Comparison of ENCODE assay signal across 1 cellular context in the genomic region with DNA sequence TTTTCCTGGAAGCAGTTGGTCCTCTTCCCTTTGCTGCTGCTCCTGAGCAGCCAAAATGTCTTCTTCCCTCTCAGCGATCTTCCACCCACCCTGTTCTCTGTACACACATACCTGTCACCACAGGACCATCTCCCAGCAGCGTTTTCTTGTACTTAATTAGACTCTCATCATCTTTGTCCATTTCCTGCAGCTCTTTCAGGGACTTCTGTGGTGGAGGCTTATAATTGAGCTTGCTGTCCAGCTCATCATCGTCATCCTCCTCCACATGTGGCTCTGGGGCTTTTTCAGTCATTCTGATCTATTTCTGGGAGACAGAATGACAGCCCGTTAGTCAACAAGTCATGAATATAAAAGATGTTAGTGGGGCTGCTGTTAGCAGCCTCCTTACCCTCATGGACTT.
TF ChIP-seq lines count a peak whose summit lies in the region.

No MANE protein-coding gene starts in this region.

TF ChIP-seq in GM12878, 131 proteins besides CTCF, POLR2A, EP300 and RAD21 (continued from another document and continues in another):
- TF ChIP-seq REST (IDR thresholded peaks at IDR 0.05; ENCODE audit: low read depth, low read length): 0 out of 2 replicates have a peak, but pooled peaks have one; percentile 27
- TF ChIP-seq, protein P1, sequence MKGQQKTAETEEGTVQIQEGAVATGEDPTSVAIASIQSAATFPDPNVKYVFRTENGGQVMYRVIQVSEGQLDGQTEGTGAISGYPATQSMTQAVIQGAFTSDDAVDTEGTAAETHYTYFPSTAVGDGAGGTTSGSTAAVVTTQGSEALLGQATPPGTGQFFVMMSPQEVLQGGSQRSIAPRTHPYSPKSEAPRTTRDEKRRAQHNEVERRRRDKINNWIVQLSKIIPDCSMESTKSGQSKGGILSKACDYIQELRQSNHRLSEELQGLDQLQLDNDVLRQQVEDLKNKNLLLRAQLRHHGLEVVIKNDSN (IDR thresholded peaks at IDR 0.05; ENCODE audit: borderline replicate concordance, extremely low read length, insufficient read depth, low read depth, low read length): no peak
- no peak for TF ChIP-seq RBBP5 (conservative IDR thresholded peaks at IDR 0.05)
- TF ChIP-seq GATAD2B (conservative IDR thresholded peaks at IDR 0.05; ENCODE audit: low read depth): no peak
- TF ChIP-seq ATF3 (IDR thresholded peaks at IDR 0.05; ENCODE audit: borderline replicate concordance, extremely low read depth, low read depth, low read length): no peak
- TF ChIP-seq FOS (IDR thresholded peaks at IDR 0.05; ENCODE audit: borderline replicate concordance, extremely low read depth, insufficient read length): no peak
- peak; percentile 75 for TF ChIP-seq ATF7 (IDR thresholded peaks at IDR 0.05; ENCODE audit: low read depth)
- no peak for TF ChIP-seq ZNF274 (IDR thresholded peaks at IDR 0.05; ENCODE audit: insufficient read depth, insufficient read length)
- TF ChIP-seq FOXK2 (IDR thresholded peaks at IDR 0.05): no peak
- TF ChIP-seq CBX5 (IDR thresholded peaks at IDR 0.05; ENCODE audit: low read depth): no peak
- no peak for TF ChIP-seq WRNIP1 (IDR thresholded peaks at IDR 0.05; ENCODE audit: borderline replicate concordance, low read depth, low read length)
- no peak for TF ChIP-seq ZNF24 (IDR thresholded peaks at IDR 0.05)
- no peak for TF ChIP-seq SMC3 (IDR thresholded peaks at IDR 0.05; ENCODE audit: borderline replicate concordance, low read length)
- no peak for TF ChIP-seq SRF (IDR thresholded peaks at IDR 0.05; ENCODE audit: low read depth in 2 of 2, low read length in 2 of 2)
- TF ChIP-seq MXI1 (IDR thresholded peaks at IDR 0.05; ENCODE audit: low read depth, low read length): no peak
- TF ChIP-seq ZSCAN29 (IDR thresholded peaks at IDR 0.05): no peak
- TF ChIP-seq CHD4 (IDR thresholded peaks at IDR 0.05): no peak
- TF ChIP-seq, protein P2, sequence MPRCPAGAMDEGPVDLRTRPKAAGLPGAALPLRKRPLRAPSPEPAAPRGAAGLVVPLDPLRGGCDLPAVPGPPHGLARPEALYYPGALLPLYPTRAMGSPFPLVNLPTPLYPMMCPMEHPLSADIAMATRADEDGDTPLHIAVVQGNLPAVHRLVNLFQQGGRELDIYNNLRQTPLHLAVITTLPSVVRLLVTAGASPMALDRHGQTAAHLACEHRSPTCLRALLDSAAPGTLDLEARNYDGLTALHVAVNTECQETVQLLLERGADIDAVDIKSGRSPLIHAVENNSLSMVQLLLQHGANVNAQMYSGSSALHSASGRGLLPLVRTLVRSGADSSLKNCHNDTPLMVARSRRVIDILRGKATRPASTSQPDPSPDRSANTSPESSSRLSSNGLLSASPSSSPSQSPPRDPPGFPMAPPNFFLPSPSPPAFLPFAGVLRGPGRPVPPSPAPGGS (IDR thresholded peaks at IDR 0.05; ENCODE audit: borderline replicate concordance, insufficient read depth, low read depth, low read length, poor library complexity, severe bottlenecking): no peak
- no peak for TF ChIP-seq ZBTB11 (CRISPR knock-in tag; IDR thresholded peaks at IDR 0.05)
- TF ChIP-seq CHD1 (IDR thresholded peaks at IDR 0.05; ENCODE audit: low read depth, low read length): 0 out of 2 replicates have a peak, but pooled peaks have one; percentile 3
- TF ChIP-seq TARDBP (IDR thresholded peaks at IDR 0.05; ENCODE audit: borderline replicate concordance): no peak
- TF ChIP-seq MLLT1 (IDR thresholded peaks at IDR 0.05): peak; percentile 77; the same call in 1 of the 2 replicates
- no peak for TF ChIP-seq POU2F2 (IDR thresholded peaks at IDR 0.05; ENCODE audit: borderline replicate concordance, low read depth, low read length)
- TF ChIP-seq SMARCA5 (IDR thresholded peaks at IDR 0.05): no peak
- TF ChIP-seq ZZZ3 (IDR thresholded peaks at IDR 0.05; ENCODE audit: control insufficient read depth, insufficient read length, low read depth): no peak
- no peak for TF ChIP-seq MYB (IDR thresholded peaks at IDR 0.05; ENCODE audit: borderline replicate concordance, low read depth, low read length)
- no peak for TF ChIP-seq SMAD5 (IDR thresholded peaks at IDR 0.05; ENCODE audit: low read depth)
- no peak for TF ChIP-seq GABPA (IDR thresholded peaks at IDR 0.05; ENCODE audit: low read depth)
- TF ChIP-seq BMI1 (IDR thresholded peaks at IDR 0.05; ENCODE audit: borderline replicate concordance): no peak
- TF ChIP-seq CHD2 (IDR thresholded peaks at IDR 0.05; ENCODE audit: borderline replicate concordance, low read depth, low read length): no peak
- TF ChIP-seq CREB1 (IDR thresholded peaks at IDR 0.05; ENCODE audit: low read depth): peak; percentile 75
- no peak for TF ChIP-seq SMAD1 (IDR thresholded peaks at IDR 0.05; ENCODE audit: low read depth, partially characterized antibody)
- TF ChIP-seq, protein P3, sequence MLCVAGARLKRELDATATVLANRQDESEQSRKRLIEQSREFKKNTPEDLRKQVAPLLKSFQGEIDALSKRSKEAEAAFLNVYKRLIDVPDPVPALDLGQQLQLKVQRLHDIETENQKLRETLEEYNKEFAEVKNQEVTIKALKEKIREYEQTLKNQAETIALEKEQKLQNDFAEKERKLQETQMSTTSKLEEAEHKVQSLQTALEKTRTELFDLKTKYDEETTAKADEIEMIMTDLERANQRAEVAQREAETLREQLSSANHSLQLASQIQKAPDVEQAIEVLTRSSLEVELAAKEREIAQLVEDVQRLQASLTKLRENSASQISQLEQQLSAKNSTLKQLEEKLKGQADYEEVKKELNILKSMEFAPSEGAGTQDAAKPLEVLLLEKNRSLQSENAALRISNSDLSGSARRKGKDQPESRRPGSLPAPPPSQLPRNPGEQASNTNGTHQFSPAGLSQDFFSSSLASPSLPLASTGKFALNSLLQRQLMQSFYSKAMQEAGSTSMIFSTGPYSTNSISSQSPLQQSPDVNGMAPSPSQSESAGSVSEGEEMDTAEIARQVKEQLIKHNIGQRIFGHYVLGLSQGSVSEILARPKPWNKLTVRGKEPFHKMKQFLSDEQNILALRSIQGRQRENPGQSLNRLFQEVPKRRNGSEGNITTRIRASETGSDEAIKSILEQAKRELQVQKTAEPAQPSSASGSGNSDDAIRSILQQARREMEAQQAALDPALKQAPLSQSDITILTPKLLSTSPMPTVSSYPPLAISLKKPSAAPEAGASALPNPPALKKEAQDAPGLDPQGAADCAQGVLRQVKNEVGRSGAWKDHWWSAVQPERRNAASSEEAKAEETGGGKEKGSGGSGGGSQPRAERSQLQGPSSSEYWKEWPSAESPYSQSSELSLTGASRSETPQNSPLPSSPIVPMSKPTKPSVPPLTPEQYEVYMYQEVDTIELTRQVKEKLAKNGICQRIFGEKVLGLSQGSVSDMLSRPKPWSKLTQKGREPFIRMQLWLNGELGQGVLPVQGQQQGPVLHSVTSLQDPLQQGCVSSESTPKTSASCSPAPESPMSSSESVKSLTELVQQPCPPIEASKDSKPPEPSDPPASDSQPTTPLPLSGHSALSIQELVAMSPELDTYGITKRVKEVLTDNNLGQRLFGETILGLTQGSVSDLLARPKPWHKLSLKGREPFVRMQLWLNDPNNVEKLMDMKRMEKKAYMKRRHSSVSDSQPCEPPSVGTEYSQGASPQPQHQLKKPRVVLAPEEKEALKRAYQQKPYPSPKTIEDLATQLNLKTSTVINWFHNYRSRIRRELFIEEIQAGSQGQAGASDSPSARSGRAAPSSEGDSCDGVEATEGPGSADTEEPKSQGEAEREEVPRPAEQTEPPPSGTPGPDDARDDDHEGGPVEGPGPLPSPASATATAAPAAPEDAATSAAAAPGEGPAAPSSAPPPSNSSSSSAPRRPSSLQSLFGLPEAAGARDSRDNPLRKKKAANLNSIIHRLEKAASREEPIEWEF (IDR thresholded peaks at IDR 0.05; ENCODE audit: insufficient replicate concordance, low read depth, low read length): no peak
- TF ChIP-seq, protein P4, sequence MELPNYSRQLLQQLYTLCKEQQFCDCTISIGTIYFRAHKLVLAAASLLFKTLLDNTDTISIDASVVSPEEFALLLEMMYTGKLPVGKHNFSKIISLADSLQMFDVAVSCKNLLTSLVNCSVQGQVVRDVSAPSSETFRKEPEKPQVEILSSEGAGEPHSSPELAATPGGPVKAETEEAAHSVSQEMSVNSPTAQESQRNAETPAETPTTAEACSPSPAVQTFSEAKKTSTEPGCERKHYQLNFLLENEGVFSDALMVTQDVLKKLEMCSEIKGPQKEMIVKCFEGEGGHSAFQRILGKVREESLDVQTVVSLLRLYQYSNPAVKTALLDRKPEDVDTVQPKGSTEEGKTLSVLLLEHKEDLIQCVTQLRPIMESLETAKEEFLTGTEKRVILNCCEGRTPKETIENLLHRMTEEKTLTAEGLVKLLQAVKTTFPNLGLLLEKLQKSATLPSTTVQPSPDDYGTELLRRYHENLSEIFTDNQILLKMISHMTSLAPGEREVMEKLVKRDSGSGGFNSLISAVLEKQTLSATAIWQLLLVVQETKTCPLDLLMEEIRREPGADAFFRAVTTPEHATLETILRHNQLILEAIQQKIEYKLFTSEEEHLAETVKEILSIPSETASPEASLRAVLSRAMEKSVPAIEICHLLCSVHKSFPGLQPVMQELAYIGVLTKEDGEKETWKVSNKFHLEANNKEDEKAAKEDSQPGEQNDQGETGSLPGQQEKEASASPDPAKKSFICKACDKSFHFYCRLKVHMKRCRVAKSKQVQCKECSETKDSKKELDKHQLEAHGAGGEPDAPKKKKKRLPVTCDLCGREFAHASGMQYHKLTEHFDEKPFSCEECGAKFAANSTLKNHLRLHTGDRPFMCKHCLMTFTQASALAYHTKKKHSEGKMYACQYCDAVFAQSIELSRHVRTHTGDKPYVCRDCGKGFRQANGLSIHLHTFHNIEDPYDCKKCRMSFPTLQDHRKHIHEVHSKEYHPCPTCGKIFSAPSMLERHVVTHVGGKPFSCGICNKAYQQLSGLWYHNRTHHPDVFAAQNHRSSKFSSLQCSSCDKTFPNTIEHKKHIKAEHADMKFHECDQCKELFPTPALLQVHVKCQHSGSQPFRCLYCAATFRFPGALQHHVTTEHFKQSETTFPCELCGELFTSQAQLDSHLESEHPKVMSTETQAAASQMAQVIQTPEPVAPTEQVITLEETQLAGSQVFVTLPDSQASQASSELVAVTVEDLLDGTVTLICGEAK (IDR thresholded peaks at IDR 0.05; ENCODE audit: borderline replicate concordance): no peak
- no peak for TF ChIP-seq LARP7 (IDR thresholded peaks at IDR 0.05)
- TF ChIP-seq NR2C2 (IDR thresholded peaks at IDR 0.05; ENCODE audit: borderline replicate concordance, control insufficient read depth, insufficient read length, low read depth): no peak
- no peak for TF ChIP-seq YBX1 (IDR thresholded peaks at IDR 0.05)
- TF ChIP-seq NFIC (IDR thresholded peaks at IDR 0.05; ENCODE audit: low read depth, low read length): peak; percentile 70; the same call in 1 of the 2 replicates
- TF ChIP-seq KLF5 (IDR thresholded peaks at IDR 0.05; ENCODE audit: partially characterized antibody): no peak
- no peak for TF ChIP-seq KAT2A (conservative IDR thresholded peaks at IDR 0.05; ENCODE audit: control insufficient read depth, low read depth, low read length)
